In genomic region chr9:105877719-105878118, GRCh38 we compare ENCODE assay signal across 15 cellular contexts.
DNase-seq lines count a peak whose midpoint lies in the region; ATAC-seq and TF ChIP-seq lines count a peak whose summit lies in the region.
"Had no signal": no experiment of that assay in that cellular context is flagged by ENCODE, and none has a peak within 500 bp of the region (broad histone marks: within the 10 kb centered on the region; RNA-seq: fewer than 3 reads in every experiment).

No MANE protein-coding gene starts in this region.

- POLR2A ChIA-PET in naive thymus-derived CD8-positive, alpha-beta T cell (lab: Charles Lee), result no interaction called here

- H3K36me3 ChIP-seq in BLaER1, result no peaks in the 10 kb centered on the region
- no peaks in the 10 kb centered on the region for H3K36me3 ChIP-seq in lower lobe of right lung
- H3K36me3 ChIP-seq: ovary had no signal

- TF ChIP-seq CTCF in lower lobe of right lung (IDR thresholded peaks at IDR 0.05), result no peak

- DNase-seq in NCI-H510A treated with DMSO at 0.1 percent for 48 hours (lab: John Stamatoyannopoulos, UW) (peak; percentile 61), SK-N-DZ (ENCODE audit: low spot score) (no peak), lower lobe of right lung (no peak)
- DNase-seq in naive thymus-derived CD8-positive, alpha-beta T cell, result no peak
- DNase-seq: activated naive CD4-positive, alpha-beta T cell; foreskin fibroblast; left colon; NCI-H1048; ovary; testis had no signal

- H4K20me1 ChIP-seq in BLaER1, result no peaks in the 10 kb centered on the region

- intact Hi-C loops in lower lobe of right lung (cut with DNase I), result no loop called here

- H3K4me2 ChIP-seq in BLaER1, result peak overlapping the region; percentile 63

- H3K4me3 ChIP-seq in BLaER1, result no peak overlapping the region
- no peak overlapping the region for H3K4me3 ChIP-seq in lower lobe of right lung
- H3K4me3 ChIP-seq: ovary, testis had no signal

- H3K27me3 Mint-ChIP-seq in naive thymus-derived CD8-positive, alpha-beta T cell, result peaks cover 3 to 19% (median 5%) of the 10 kb centered on the region in 5 donors

- peaks cover 4 to 10% (median 6%) of the 10 kb centered on the region in 4 donors for H3K4me1 Mint-ChIP-seq in naive thymus-derived CD8-positive, alpha-beta T cell

- no peak overlapping the region for H3K4me3 Mint-ChIP-seq in naive thymus-derived CD8-positive, alpha-beta T cell

- ATAC-seq in GM19467 (IDR thresholded peaks at IDR 0.05; ENCODE audit: unreplicated experiment) (peak; percentile 71), HG03432 (IDR thresholded peaks at IDR 0.05; ENCODE audit: unreplicated experiment) (peak; percentile 67), lower lobe of right lung (no peak), HG03095 (IDR thresholded peaks at IDR 0.05; ENCODE audit: unreplicated experiment) (no peak)
- no peak for ATAC-seq in naive thymus-derived CD8-positive, alpha-beta T cell
- ATAC-seq: activated CD4-positive, CD25-positive, alpha-beta regulatory T cell treated with anti-CD3 and anti-CD28 coated beads, Interleukin-2, amount 50 U/mL, for 24 hours; left colon had no signal

- H3K9me3 Mint-ChIP-seq in naive thymus-derived CD8-positive, alpha-beta T cell, result no peaks in the 10 kb centered on the region

- H3K4me1 ChIP-seq in BLaER1 (peaks cover 18% of the 10 kb centered on the region), lower lobe of right lung (no peaks in the 10 kb centered on the region)
- H3K4me1 ChIP-seq: testis had no signal

- H3K27ac Mint-ChIP-seq in naive thymus-derived CD8-positive, alpha-beta T cell, result no peak overlapping the region

- H3K27me3 ChIP-seq in BLaER1 (no peaks in the 10 kb centered on the region), lower lobe of right lung (ENCODE audit: low read depth) (no peaks in the 10 kb centered on the region)
- H3K27me3 ChIP-seq: ovary, testis had no signal

- H3K9me3 ChIP-seq in BLaER1 (no peaks in the 10 kb centered on the region), lower lobe of right lung (no peaks in the 10 kb centered on the region)
- H3K9me3 ChIP-seq: ovary, testis had no signal

- no peak overlapping the region for H3K27ac ChIP-seq in BLaER1
- H3K27ac ChIP-seq in lower lobe of right lung, result no peak overlapping the region
- H3K27ac ChIP-seq: ovary, testis had no signal

- H3K36me3 Mint-ChIP-seq in naive thymus-derived CD8-positive, alpha-beta T cell, result no peaks in the 10 kb centered on the region

- no peak overlapping the region for H3K9ac ChIP-seq in BLaER1

Comparison
In these comparisons a context has a peak if more than half of its experiments do, and no peak if none do; other contexts are left out.
1. ATAC-seq: peak in GM19467 (single experiment) and HG03432 (single experiment); none in lower lobe of right lung (0 of 2), HG03095 (single experiment) and naive thymus-derived CD8-positive, alpha-beta T cell (0 of 2).